9 cellular contexts compared by ENCODE assay signal in the genomic region with DNA sequence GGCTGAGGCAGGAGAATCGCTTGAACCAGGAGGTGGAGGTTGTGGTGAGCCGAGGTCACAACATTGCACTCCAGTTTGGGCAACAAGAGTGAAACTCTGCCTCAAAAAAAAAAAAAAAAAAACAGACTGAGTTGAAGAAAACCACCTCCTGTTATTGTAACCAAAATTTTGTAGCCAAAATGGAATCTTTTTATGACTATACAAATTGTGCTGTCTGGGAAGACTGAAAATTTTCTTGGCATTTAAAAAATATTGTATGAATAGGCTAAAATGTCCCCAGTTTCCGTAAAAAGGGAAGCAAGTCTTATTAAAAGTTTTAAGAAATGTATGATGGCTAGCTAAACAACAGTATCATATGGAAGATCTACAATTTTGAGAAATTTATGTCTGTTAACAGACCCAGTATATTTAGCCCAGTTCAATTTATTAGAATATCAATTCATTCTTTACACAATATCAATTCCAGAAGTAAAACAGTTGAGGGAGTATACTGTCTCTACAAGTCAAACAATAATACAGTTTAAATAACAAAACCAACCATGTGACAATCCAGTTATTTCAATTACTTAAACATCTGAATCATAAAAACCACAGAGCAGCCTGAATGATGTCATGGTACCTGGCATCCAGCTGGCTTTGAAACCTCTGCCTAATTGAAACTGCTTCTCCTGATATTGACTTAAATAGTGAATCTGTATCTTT.
DNase-seq lines count a peak whose midpoint lies in the region; ATAC-seq, FAIRE-seq and TF ChIP-seq lines count a peak whose summit lies in the region.
"Had no signal": no experiment of that assay in that cellular context is flagged by ENCODE, and none has a peak within 500 bp of the region (broad histone marks: within the 10 kb centered on the region; RNA-seq: fewer than 3 reads in every experiment).

No MANE protein-coding gene starts in this region.

- peak; percentile 76 for FAIRE-seq in HTR-8/SVneo (lab: Jason Lieb, UNC)

- no peak overlapping the region for H3K27ac Mint-ChIP-seq in MCF 10A (ENCODE audit: low read depth, unreplicated experiment)
- H3K27ac Mint-ChIP-seq: stimulated activated naive CD8-positive, alpha-beta T cell treated with anti-CD3 and anti-CD28 coated beads, Interleukin-15, Interleukin-2, amounts not matched to agents 100 ng/mL and 50 ng/mL, for 24 hours had no signal

- no peaks in the 10 kb centered on the region for H3K36me3 ChIP-seq in tibial artery

- no peaks in the 10 kb centered on the region for H3K27me3 ChIP-seq in tibial artery

- DNase-seq in DMS153 treated with DMSO at 0.1 percent for 48 hours (lab: John Stamatoyannopoulos, UW; ENCODE audit: unreplicated experiment) (peak; percentile 32), HTR-8/SVneo (ENCODE audit: insufficient read length, low spot score) (peak; percentile 59), MCF 10A (ENCODE audit: unreplicated experiment) (peak; percentile 88), stromal cell of bone marrow (ENCODE audit: low read depth) (peak; percentile 80), GDM1 (lab: John Stamatoyannopoulos, UW) (no peak), tibial artery (no peak), NCI-H524 treated with DMSO at 0.1 percent for 48 hours (lab: John Stamatoyannopoulos, UW) (no peak)

- H3K4me3 Mint-ChIP-seq in MCF 10A (ENCODE audit: unreplicated experiment) = no peak overlapping the region
- H3K4me3 Mint-ChIP-seq: stimulated activated naive CD8-positive, alpha-beta T cell treated with anti-CD3 and anti-CD28 coated beads, Interleukin-15, Interleukin-2, amounts not matched to agents 100 ng/mL and 50 ng/mL, for 24 hours had no signal

- BruUV-seq in MCF 10A (replicated peaks; lab: Mats Ljungman, UMichigan) = no TSS peak

- POLR2A ChIA-PET in MCF 10A (lab: Yijun Ruan, JAX) = interaction anchor here (0.6 to 1.8 kb wide), 11 partner anchors 12 to 184 kb away, joined by 3 to 8 read pairs (median 3); no protein-coding TSS in a partner anchor

- H3K9me3 Mint-ChIP-seq in MCF 10A (ENCODE audit: unreplicated experiment) = no peaks in the 10 kb centered on the region
- H3K9me3 Mint-ChIP-seq: stimulated activated naive CD8-positive, alpha-beta T cell treated with anti-CD3 and anti-CD28 coated beads, Interleukin-15, Interleukin-2, amounts not matched to agents 100 ng/mL and 50 ng/mL, for 24 hours had no signal

- H3K4me1 ChIP-seq in tibial artery = no peaks in the 10 kb centered on the region

- no peaks in the 10 kb centered on the region for H3K36me3 Mint-ChIP-seq in MCF 10A (ENCODE audit: insufficient read depth, unreplicated experiment)

- peaks cover 29% of the 10 kb centered on the region for H3K4me1 Mint-ChIP-seq in MCF 10A (ENCODE audit: insufficient read depth, unreplicated experiment)

- peak; percentile 80 for ATAC-seq in GM21447 (IDR thresholded peaks at IDR 0.05; ENCODE audit: unreplicated experiment)

- intact Hi-C loops in MCF 10A (cut with micrococcal nuclease) (loop anchor here (2.0 to 10.0 kb wide), 3 partner anchors 36 to 74 kb away; no protein-coding TSS in a partner anchor), tibial artery (cut with DNase I; ENCODE audit: low total_unique reads) (no loop called here)

- TF ChIP-seq CTCF in MCF 10A (IDR thresholded peaks at IDR 0.05; ENCODE audit: unreplicated experiment) (no peak), tibial artery (IDR thresholded peaks at IDR 0.05) (no peak)

- no peak overlapping the region for H3K27ac ChIP-seq in tibial artery

- CTCF ChIA-PET in MCF 10A (lab: Yijun Ruan, JAX) = interaction anchor here (0.7 to 1.6 kb wide), 3 partner anchors 12 to 230 kb away, joined by 3 to 7 read pairs (median 3); no protein-coding TSS in a partner anchor

- H3K4me3 ChIP-seq in tibial artery = no peak overlapping the region

- H3K9me3 ChIP-seq in tibial artery = no peaks in the 10 kb centered on the region

- H3K27me3 Mint-ChIP-seq in MCF 10A (ENCODE audit: insufficient read depth, unreplicated experiment) = no peaks in the 10 kb centered on the region
- H3K27me3 Mint-ChIP-seq: stimulated activated naive CD8-positive, alpha-beta T cell treated with anti-CD3 and anti-CD28 coated beads, Interleukin-15, Interleukin-2, amounts not matched to agents 100 ng/mL and 50 ng/mL, for 24 hours had no signal

Comparison
In these comparisons a context has a peak if more than half of its experiments do, and no peak if none do; other contexts are left out.
1. DNase-seq: peak in DMS153 treated with DMSO at 0.1 percent for 48 hours (single experiment), HTR-8/SVneo (single experiment), MCF 10A (single experiment) and stromal cell of bone marrow (single experiment); none in GDM1 (single experiment), tibial artery (0 of 2) and NCI-H524 treated with DMSO at 0.1 percent for 48 hours (single experiment).